In the genomic region with DNA sequence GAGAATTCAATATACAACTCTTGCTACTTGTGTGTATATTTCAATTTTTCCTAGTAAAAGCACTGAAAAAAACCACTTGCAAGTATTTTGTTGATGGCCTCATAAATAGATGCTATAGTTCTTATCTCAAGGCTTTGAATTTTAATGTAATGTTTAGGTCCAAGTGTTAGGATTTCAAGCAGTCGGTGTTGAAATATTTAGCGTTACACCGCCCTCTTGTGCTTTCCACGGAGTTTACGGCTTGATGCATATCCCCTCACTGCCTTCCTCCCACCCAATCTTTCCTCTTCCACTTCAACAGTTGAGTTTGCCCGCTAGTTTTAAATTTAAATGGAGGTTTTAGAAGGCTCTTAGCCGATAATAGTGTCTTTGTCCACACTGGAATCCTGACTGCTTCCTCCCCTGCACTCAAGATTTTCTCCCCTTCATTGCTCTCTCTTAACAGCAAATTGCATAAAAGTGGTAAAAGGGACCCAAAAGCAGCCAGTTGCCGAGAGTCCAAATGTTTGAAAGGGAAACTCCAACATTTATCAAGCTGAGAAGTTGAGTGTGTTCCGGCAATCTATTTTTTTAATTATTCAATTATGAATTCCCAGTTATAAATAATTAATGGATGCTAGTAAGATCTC, we compare ENCODE assay signal across 8 cellular contexts. TPM values are rescaled to one million over a fixed set of nuclear protein-coding genes. Genes with fewer than 3 reads are reported as not detected.
DNase-seq lines count a peak whose midpoint lies in the region; ATAC-seq and TF ChIP-seq lines count a peak whose summit lies in the region.

No MANE protein-coding gene starts in this region.

- no peak overlapping the region for H3K4me3 Mint-ChIP-seq in MCF 10A (ENCODE audit: unreplicated experiment)
- no peak overlapping the region for H3K4me3 Mint-ChIP-seq in stimulated activated effector memory CD8-positive, alpha-beta T cell treated with anti-CD3 and anti-CD28 coated beads, Interleukin-12 subunit alpha, Interleukin-12 subunit beta, amount 100 ng/mL, for 72 hours

- H3K36me3 ChIP-seq in breast epithelium: no peaks in the 10 kb centered on the region

- intact Hi-C loops in MCF 10A (cut with micrococcal nuclease) (loop anchor here (1.0 to 5.0 kb wide), 4 partner anchors 89 to 399 kb away; no protein-coding TSS in a partner anchor), breast epithelium (cut with DNase I; ENCODE audit: low total_unique reads) (loop anchor here (5.0 kb wide), 1 partner anchor 720 kb away; no protein-coding TSS in a partner anchor)

- H3K4me1 ChIP-seq in breast epithelium: no peaks in the 10 kb centered on the region

- peak; percentile 42 for TF ChIP-seq CTCF in MCF 10A (IDR thresholded peaks at IDR 0.05; ENCODE audit: unreplicated experiment)
- TF ChIP-seq CTCF in breast epithelium (IDR thresholded peaks at IDR 0.05): no peak
- peak; percentile 59 for TF ChIP-seq CTCF in astrocyte of the spinal cord (IDR thresholded peaks at IDR 0.05; ENCODE audit: low read depth, low read length)

- no TSS peak for BruUV-seq in MCF 10A (replicated peaks; lab: Mats Ljungman, UMichigan)

- H3K27me3 Mint-ChIP-seq in MCF 10A (ENCODE audit: insufficient read depth, unreplicated experiment): peaks cover 97% of the 10 kb centered on the region

- H3K27ac ChIP-seq in breast epithelium: no peak overlapping the region

- DNase-seq in MCF 10A (ENCODE audit: unreplicated experiment): peak; percentile 46
- DNase-seq in breast epithelium (ENCODE audit: low spot score in 2 of 2): no peak
- peak; percentile 18 for DNase-seq in NCI-H1436 treated with DMSO at 0.1 percent for 48 hours (lab: John Stamatoyannopoulos, UW)
- peak; percentile 29 for DNase-seq in astrocyte of the spinal cord (ENCODE audit: low read depth, low spot score)
- peak; percentile 41 for DNase-seq in myocyte (ENCODE audit: low read depth)
- no peak for DNase-seq in stimulated activated effector memory CD8-positive, alpha-beta T cell treated with anti-CD3 and anti-CD28 coated beads, Interleukin-12 subunit alpha, Interleukin-12 subunit beta, amount 100 ng/mL, for 72 hours (ENCODE audit: low spot score in 2 of 2)
- no peak for DNase-seq in activated CD4-positive, alpha-beta T cell treated with anti-CD3 and anti-CD28 coated beads, Interleukin-2, amount 50 U/mL, for 4 hours

- H3K27ac Mint-ChIP-seq in MCF 10A (ENCODE audit: low read depth, unreplicated experiment): no peak overlapping the region
- no peak overlapping the region for H3K27ac Mint-ChIP-seq in stimulated activated effector memory CD8-positive, alpha-beta T cell treated with anti-CD3 and anti-CD28 coated beads, Interleukin-12 subunit alpha, Interleukin-12 subunit beta, amount 100 ng/mL, for 72 hours

- no peak for ATAC-seq in HG02642 (IDR thresholded peaks at IDR 0.05; ENCODE audit: poor library complexity, unreplicated experiment)
- no peak for ATAC-seq in stimulated activated effector memory CD8-positive, alpha-beta T cell treated with anti-CD3 and anti-CD28 coated beads, Interleukin-12 subunit alpha, Interleukin-12 subunit beta, amount 100 ng/mL, for 72 hours

- no peaks in the 10 kb centered on the region for H3K4me1 Mint-ChIP-seq in MCF 10A (ENCODE audit: insufficient read depth, unreplicated experiment)
- no peaks in the 10 kb centered on the region for H3K4me1 Mint-ChIP-seq in stimulated activated effector memory CD8-positive, alpha-beta T cell treated with anti-CD3 and anti-CD28 coated beads, Interleukin-12 subunit alpha, Interleukin-12 subunit beta, amount 100 ng/mL, for 72 hours

- CTCF ChIA-PET in MCF 10A (lab: Yijun Ruan, JAX): interaction anchor here (0.5 to 2.7 kb wide), 10 partner anchors 12 to 825 kb away, joined by 3 to 10 read pairs (median 6); no protein-coding TSS in a partner anchor

- peaks cover 0 to 22% of the 10 kb centered on the region in 2 donors for H3K27me3 ChIP-seq in breast epithelium

- H3K9me3 ChIP-seq in breast epithelium: no peaks in the 10 kb centered on the region

- H3K4me3 ChIP-seq in breast epithelium (no peak overlapping the region), astrocyte of the spinal cord (ENCODE audit: low read depth, low read length) (no peak overlapping the region)

- H3K9me3 Mint-ChIP-seq in MCF 10A (ENCODE audit: unreplicated experiment): no peaks in the 10 kb centered on the region
- no peaks in the 10 kb centered on the region for H3K9me3 Mint-ChIP-seq in stimulated activated effector memory CD8-positive, alpha-beta T cell treated with anti-CD3 and anti-CD28 coated beads, Interleukin-12 subunit alpha, Interleukin-12 subunit beta, amount 100 ng/mL, for 72 hours

- POLR2A ChIA-PET in MCF 10A (lab: Yijun Ruan, JAX): no interaction called here

- H3K36me3 Mint-ChIP-seq in MCF 10A (ENCODE audit: insufficient read depth, unreplicated experiment): no peaks in the 10 kb centered on the region
- H3K36me3 Mint-ChIP-seq in stimulated activated effector memory CD8-positive, alpha-beta T cell treated with anti-CD3 and anti-CD28 coated beads, Interleukin-12 subunit alpha, Interleukin-12 subunit beta, amount 100 ng/mL, for 72 hours: no peaks in the 10 kb centered on the region

- in situ Hi-C loops in astrocyte of the spinal cord (cut with HindIII; ENCODE audit: low sequenced_read_pairs): no loop called here

- TF ChIP-seq POLR2A in breast epithelium (IDR thresholded peaks at IDR 0.05): no peak

RNA-seq across cellular contexts. Expression of gene HTATIP2, which starts 25.9 kb away (rescaled TPM):
- 42.5 and 55.8 TPM in 2 replicates for total RNA-seq in MCF 10A (2022)
- total RNA-seq in breast epithelium: 10 to 100 TPM; 39.7 to 55.8 (median 41.4) TPM
- 33.9 and 34.9 TPM in 2 replicates for total RNA-seq in myocyte
- polyA plus RNA-seq in myocyte (2012): 32.1 TPM

RNA-seq across cellular contexts. Expression of gene PRMT3, which starts 49.9 kb away (rescaled TPM):
- total RNA-seq in MCF 10A (2022): 45.1 and 60.1 TPM in 2 replicates
- total RNA-seq in breast epithelium: 10 to 100 TPM; 14.9 to 26.2 (median 18.4) TPM
- total RNA-seq in myocyte: 18.6 and 27.1 TPM in 2 replicates
- polyA plus RNA-seq in myocyte (2012): 7.3 TPM

Comparison
In these comparisons a context has a peak if more than half of its experiments do, and no peak if none do; other contexts are left out.
1. DNase-seq: peak in MCF 10A (single experiment), NCI-H1436 treated with DMSO at 0.1 percent for 48 hours (single experiment), astrocyte of the spinal cord (single experiment) and myocyte (single experiment); none in breast epithelium (0 of 2), stimulated activated effector memory CD8-positive, alpha-beta T cell treated with anti-CD3 and anti-CD28 coated beads, Interleukin-12 subunit alpha, Interleukin-12 subunit beta, amount 100 ng/mL, for 72 hours (0 of 2) and activated CD4-positive, alpha-beta T cell treated with anti-CD3 and anti-CD28 coated beads, Interleukin-2, amount 50 U/mL, for 4 hours (0 of 2).
2. CTCF ChIP-seq: peak in MCF 10A (single experiment) and astrocyte of the spinal cord (single experiment); none in breast epithelium (0 of 3).